1 cellular context compared by ENCODE assay signal in genomic region chr1:28296401-28297220, GRCh38.
TF ChIP-seq lines count a peak whose summit lies in the region.

No MANE protein-coding gene starts in this region.

TF ChIP-seq in HepG2, 621 proteins besides CTCF, POLR2A, EP300 and RAD21 (continued from another document and continues in another):
- TF ChIP-seq AHDC1 (CRISPR knock-in tag; IDR thresholded peaks at IDR 0.05; ENCODE audit: borderline replicate concordance) (peak; percentile 45; the same call in 1 of the 2 replicates), ZBTB20 (CRISPR knock-in tag; IDR thresholded peaks at IDR 0.05; ENCODE audit: borderline replicate concordance, low read depth) (peak; percentile 76; the same call in 1 of the 2 replicates), CHD4 (IDR thresholded peaks at IDR 0.05; ENCODE audit: borderline replicate concordance, low read length) (peak; percentile 74; the same call in 1 of the 2 replicates), MEIS1 (CRISPR knock-in tag; IDR thresholded peaks at IDR 0.05; ENCODE audit: borderline replicate concordance) (no peak), RFX3 (CRISPR knock-in tag; IDR thresholded peaks at IDR 0.05) (no peak), ZNF276 (CRISPR knock-in tag; IDR thresholded peaks at IDR 0.05; ENCODE audit: low read depth) (no peak), HOXA7 (CRISPR knock-in tag; IDR thresholded peaks at IDR 0.05) (no peak), ZNF496 (CRISPR knock-in tag; IDR thresholded peaks at IDR 0.05; ENCODE audit: insufficient replicate concordance) (no peak), ZNF780A (CRISPR knock-in tag; IDR thresholded peaks at IDR 0.05) (no peak), PREB (CRISPR knock-in tag; IDR thresholded peaks at IDR 0.05) (no peak), SALL2 (CRISPR knock-in tag; IDR thresholded peaks at IDR 0.05) (no peak), FOXC1 (CRISPR knock-in tag; IDR thresholded peaks at IDR 0.05; ENCODE audit: borderline replicate concordance) (0 out of 2 replicates have a peak, but pooled peaks have one; percentile 60), IKZF5 (CRISPR knock-in tag; IDR thresholded peaks at IDR 0.05) (peak; percentile 88; the same call in 1 of the 2 replicates), ATF6 (CRISPR knock-in tag; conservative IDR thresholded peaks at IDR 0.05) (0 out of 2 replicates have a peak, but pooled peaks have one; percentile 72), ZC3H13 (CRISPR knock-in tag; IDR thresholded peaks at IDR 0.05) (no peak), ZNF83 (CRISPR knock-in tag; IDR thresholded peaks at IDR 0.05; ENCODE audit: borderline replicate concordance) (no peak), ZNF800 (CRISPR knock-in tag; IDR thresholded peaks at IDR 0.05) (no peak), FOXA1 (IDR thresholded peaks at IDR 0.05) (no peak), FOXA1 (CRISPR knock-in tag; IDR thresholded peaks at IDR 0.05) (0 out of 2 replicates have a peak, but pooled peaks have one; percentile 14), ELF4 (CRISPR knock-in tag; IDR thresholded peaks at IDR 0.05; ENCODE audit: borderline replicate concordance) (no peak), ZNF670 (CRISPR knock-in tag; IDR thresholded peaks at IDR 0.05; ENCODE audit: borderline replicate concordance) (no peak), XRCC5 (optimal IDR thresholded peaks at IDR 0.05; ENCODE audit: low read length) (peak; percentile 68)
- TF ChIP-seq, protein P1, sequence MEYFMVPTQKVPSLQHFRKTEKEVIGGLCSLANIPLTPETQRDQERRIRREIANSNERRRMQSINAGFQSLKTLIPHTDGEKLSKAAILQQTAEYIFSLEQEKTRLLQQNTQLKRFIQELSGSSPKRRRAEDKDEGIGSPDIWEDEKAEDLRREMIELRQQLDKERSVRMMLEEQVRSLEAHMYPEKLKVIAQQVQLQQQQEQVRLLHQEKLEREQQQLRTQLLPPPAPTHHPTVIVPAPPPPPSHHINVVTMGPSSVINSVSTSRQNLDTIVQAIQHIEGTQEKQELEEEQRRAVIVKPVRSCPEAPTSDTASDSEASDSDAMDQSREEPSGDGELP (IDR thresholded peaks at IDR 0.05; ENCODE audit: borderline replicate concordance, low read depth): peak; percentile 98
- TF ChIP-seq, protein P2, sequence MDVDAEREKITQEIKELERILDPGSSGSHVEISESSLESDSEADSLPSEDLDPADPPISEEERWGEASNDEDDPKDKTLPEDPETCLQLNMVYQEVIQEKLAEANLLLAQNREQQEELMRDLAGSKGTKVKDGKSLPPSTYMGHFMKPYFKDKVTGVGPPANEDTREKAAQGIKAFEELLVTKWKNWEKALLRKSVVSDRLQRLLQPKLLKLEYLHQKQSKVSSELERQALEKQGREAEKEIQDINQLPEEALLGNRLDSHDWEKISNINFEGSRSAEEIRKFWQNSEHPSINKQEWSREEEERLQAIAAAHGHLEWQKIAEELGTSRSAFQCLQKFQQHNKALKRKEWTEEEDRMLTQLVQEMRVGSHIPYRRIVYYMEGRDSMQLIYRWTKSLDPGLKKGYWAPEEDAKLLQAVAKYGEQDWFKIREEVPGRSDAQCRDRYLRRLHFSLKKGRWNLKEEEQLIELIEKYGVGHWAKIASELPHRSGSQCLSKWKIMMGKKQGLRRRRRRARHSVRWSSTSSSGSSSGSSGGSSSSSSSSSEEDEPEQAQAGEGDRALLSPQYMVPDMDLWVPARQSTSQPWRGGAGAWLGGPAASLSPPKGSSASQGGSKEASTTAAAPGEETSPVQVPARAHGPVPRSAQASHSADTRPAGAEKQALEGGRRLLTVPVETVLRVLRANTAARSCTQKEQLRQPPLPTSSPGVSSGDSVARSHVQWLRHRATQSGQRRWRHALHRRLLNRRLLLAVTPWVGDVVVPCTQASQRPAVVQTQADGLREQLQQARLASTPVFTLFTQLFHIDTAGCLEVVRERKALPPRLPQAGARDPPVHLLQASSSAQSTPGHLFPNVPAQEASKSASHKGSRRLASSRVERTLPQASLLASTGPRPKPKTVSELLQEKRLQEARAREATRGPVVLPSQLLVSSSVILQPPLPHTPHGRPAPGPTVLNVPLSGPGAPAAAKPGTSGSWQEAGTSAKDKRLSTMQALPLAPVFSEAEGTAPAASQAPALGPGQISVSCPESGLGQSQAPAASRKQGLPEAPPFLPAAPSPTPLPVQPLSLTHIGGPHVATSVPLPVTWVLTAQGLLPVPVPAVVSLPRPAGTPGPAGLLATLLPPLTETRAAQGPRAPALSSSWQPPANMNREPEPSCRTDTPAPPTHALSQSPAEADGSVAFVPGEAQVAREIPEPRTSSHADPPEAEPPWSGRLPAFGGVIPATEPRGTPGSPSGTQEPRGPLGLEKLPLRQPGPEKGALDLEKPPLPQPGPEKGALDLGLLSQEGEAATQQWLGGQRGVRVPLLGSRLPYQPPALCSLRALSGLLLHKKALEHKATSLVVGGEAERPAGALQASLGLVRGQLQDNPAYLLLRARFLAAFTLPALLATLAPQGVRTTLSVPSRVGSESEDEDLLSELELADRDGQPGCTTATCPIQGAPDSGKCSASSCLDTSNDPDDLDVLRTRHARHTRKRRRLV (CRISPR knock-in tag; IDR thresholded peaks at IDR 0.05): no peak
- TF ChIP-seq, protein P3, sequence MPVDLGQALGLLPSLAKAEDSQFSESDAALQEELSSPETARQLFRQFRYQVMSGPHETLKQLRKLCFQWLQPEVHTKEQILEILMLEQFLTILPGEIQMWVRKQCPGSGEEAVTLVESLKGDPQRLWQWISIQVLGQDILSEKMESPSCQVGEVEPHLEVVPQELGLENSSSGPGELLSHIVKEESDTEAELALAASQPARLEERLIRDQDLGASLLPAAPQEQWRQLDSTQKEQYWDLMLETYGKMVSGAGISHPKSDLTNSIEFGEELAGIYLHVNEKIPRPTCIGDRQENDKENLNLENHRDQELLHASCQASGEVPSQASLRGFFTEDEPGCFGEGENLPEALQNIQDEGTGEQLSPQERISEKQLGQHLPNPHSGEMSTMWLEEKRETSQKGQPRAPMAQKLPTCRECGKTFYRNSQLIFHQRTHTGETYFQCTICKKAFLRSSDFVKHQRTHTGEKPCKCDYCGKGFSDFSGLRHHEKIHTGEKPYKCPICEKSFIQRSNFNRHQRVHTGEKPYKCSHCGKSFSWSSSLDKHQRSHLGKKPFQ (CRISPR knock-in tag; IDR thresholded peaks at IDR 0.05; ENCODE audit: insufficient replicate concordance): peak; percentile 49
- TF ChIP-seq, protein P4, sequence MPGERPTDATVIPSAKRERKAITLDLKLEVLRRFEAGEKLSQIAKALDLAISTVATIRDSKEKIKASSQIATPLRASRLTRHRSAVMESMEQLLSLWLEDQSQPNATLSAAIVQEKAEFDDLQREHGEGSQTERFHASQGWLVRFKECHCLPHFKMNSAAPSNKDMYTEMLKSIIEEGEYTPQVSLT (CRISPR knock-in tag; IDR thresholded peaks at IDR 0.05; ENCODE audit: borderline replicate concordance, low read depth): no peak
- TF ChIP-seq, protein P5, sequence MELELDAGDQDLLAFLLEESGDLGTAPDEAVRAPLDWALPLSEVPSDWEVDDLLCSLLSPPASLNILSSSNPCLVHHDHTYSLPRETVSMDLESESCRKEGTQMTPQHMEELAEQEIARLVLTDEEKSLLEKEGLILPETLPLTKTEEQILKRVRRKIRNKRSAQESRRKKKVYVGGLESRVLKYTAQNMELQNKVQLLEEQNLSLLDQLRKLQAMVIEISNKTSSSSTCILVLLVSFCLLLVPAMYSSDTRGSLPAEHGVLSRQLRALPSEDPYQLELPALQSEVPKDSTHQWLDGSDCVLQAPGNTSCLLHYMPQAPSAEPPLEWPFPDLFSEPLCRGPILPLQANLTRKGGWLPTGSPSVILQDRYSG (CRISPR knock-in tag; IDR thresholded peaks at IDR 0.05): no peak
- TF ChIP-seq, protein P6, sequence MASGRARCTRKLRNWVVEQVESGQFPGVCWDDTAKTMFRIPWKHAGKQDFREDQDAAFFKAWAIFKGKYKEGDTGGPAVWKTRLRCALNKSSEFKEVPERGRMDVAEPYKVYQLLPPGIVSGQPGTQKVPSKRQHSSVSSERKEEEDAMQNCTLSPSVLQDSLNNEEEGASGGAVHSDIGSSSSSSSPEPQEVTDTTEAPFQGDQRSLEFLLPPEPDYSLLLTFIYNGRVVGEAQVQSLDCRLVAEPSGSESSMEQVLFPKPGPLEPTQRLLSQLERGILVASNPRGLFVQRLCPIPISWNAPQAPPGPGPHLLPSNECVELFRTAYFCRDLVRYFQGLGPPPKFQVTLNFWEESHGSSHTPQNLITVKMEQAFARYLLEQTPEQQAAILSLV (CRISPR knock-in tag; IDR thresholded peaks at IDR 0.05; ENCODE audit: borderline replicate concordance): no peak
